ENCODE assay signal across 1 cellular context in the genomic region with DNA sequence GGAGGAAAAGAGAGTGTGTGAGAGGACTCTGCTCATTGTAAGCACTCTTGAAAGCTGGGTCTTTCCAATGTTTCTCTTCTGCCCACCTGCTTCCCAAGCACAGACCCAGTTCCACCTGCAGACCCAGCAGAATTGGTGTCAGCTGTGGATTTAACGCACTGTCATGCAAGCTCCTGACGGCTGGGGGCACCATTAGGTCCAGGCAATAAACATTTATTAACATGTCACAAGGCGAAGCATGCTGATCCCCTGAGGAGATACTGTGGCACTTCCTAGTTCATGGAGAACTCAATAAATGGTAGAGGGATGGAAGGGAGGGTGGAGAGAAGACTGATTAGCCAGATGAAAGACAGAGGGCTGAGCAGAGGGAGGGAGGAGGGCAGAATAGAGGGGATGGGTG.
TF ChIP-seq lines count a peak whose summit lies in the region.

No MANE protein-coding gene starts in this region.

TF ChIP-seq in WTC11, 78 proteins besides CTCF, POLR2A, EP300 and RAD21 (continued from another document):
- TF ChIP-seq, protein P1, sequence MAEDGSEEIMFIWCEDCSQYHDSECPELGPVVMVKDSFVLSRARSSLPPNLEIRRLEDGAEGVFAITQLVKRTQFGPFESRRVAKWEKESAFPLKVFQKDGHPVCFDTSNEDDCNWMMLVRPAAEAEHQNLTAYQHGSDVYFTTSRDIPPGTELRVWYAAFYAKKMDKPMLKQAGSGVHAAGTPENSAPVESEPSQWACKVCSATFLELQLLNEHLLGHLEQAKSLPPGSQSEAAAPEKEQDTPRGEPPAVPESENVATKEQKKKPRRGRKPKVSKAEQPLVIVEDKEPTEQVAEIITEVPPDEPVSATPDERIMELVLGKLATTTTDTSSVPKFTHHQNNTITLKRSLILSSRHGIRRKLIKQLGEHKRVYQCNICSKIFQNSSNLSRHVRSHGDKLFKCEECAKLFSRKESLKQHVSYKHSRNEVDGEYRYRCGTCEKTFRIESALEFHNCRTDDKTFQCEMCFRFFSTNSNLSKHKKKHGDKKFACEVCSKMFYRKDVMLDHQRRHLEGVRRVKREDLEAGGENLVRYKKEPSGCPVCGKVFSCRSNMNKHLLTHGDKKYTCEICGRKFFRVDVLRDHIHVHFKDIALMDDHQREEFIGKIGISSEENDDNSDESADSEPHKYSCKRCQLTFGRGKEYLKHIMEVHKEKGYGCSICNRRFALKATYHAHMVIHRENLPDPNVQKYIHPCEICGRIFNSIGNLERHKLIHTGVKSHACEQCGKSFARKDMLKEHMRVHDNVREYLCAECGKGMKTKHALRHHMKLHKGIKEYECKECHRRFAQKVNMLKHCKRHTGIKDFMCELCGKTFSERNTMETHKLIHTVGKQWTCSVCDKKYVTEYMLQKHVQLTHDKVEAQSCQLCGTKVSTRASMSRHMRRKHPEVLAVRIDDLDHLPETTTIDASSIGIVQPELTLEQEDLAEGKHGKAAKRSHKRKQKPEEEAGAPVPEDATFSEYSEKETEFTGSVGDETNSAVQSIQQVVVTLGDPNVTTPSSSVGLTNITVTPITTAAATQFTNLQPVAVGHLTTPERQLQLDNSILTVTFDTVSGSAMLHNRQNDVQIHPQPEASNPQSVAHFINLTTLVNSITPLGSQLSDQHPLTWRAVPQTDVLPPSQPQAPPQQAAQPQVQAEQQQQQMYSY (CRISPR knock-in tag; IDR thresholded peaks at IDR 0.05), result no peak
